Comparison of ENCODE assay signal across 7 cellular contexts in the genomic region with DNA sequence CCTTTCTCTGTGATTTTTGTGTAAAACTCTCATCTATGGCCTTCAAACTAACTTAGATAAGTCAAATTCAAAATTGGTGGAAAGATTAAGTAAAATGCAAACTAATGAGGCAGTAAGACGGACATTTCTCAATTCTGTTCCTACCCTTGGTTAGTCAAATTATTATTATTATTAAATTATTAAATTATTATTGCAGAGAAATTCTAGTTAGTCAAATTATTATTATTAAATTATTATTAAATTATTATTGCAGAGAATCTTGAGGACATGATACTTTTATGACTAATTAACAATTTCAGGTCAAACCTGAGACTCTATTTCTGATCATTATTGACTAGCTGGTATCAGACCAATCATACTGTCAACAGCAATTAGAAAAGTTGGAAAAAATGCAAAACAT.
"Had no signal": no experiment of that assay in that cellular context is flagged by ENCODE, and none has a peak within 500 bp of the region (broad histone marks: within the 10 kb centered on the region; RNA-seq: fewer than 3 reads in every experiment).

No MANE protein-coding gene starts in this region.

- H3K4me3 ChIP-seq: K562 had no signal

- DNase-seq: IMR-90, KBM-7, KG1 had no signal

- H3K27me3 Mint-ChIP-seq: IgD-negative memory B cell had no signal

- H3K36me3 Mint-ChIP-seq: IgD-negative memory B cell had no signal

- H3K27ac Mint-ChIP-seq: IgD-negative memory B cell had no signal

- H3K27ac ChIP-seq: HL-60 had no signal

- H3K4me3 Mint-ChIP-seq: IgD-negative memory B cell had no signal

- H3K4me1 Mint-ChIP-seq: IgD-negative memory B cell had no signal

- ATAC-seq: HepG2, K562 had no signal
